In genomic region chrX:129755779-129756650, GRCh38 we compare ENCODE assay signal across 10 cellular contexts. TPM values are rescaled to one million over a fixed set of nuclear protein-coding genes. Genes with fewer than 3 reads are reported as not detected.
A peak's percentile ranks its signal among the peaks of the same experiment; 100 is the strongest.
DNase-seq lines count a peak whose midpoint lies in the region; ATAC-seq, FAIRE-seq and TF ChIP-seq lines count a peak whose summit lies in the region.
"Had no signal": no experiment of that assay in that cellular context is flagged by ENCODE, and none has a peak within 500 bp of the region (broad histone marks: within the 10 kb centered on the region; RNA-seq: fewer than 3 reads in every experiment).

No MANE protein-coding gene starts in this region.

- no peak overlapping the region for H3K9ac ChIP-seq in HepG2 (ENCODE audit: insufficient read depth, low read depth, low read length)

- peak overlapping the region; percentile 85 to 87 for H3K27ac Mint-ChIP-seq in T-cell

- no peaks in the 10 kb centered on the region for H3K4me1 ChIP-seq in HepG2 (ENCODE audit: insufficient read depth, low read length)
- no peaks in the 10 kb centered on the region for H3K4me1 ChIP-seq in esophagus muscularis mucosa
- peaks cover 2% of the 10 kb centered on the region for H3K4me1 ChIP-seq in right cardiac atrium (ENCODE audit: control insufficient read depth, insufficient read depth, low read length)
- H3K4me1 ChIP-seq in gastroesophageal sphincter: no peaks in the 10 kb centered on the region

- H3K9me3 ChIP-seq in HepG2 (ENCODE audit: low read length) (no peaks in the 10 kb centered on the region), esophagus muscularis mucosa (no peaks in the 10 kb centered on the region), right cardiac atrium (ENCODE audit: control insufficient read depth, low read length) (no peaks in the 10 kb centered on the region), gastroesophageal sphincter (no peaks in the 10 kb centered on the region)

- TF ChIP-seq RAD21 in HepG2 (CRISPR knock-in tag; IDR thresholded peaks at IDR 0.05): 0 out of 2 replicates have a peak, but pooled peaks have one; percentile 12

- 85% methylated on average over 6 of the region's 18 CpGs for WGBS in HepG2 (ENCODE audit: low lambda C conversion rate)
- WGBS in esophagus muscularis mucosa: 76% methylated on average over 13 of the region's 18 CpGs
- 67% methylated on average over 18 of the region's 18 CpGs for WGBS in right cardiac atrium
- WGBS in gastroesophageal sphincter (ENCODE audit: low coverage in 1 of 2), 2 donors: 86% methylated on average over 5 of the region's 18 CpGs; no CpG with 5 or more reads in 1 of the 2 donors

- peaks cover 59 to 78% (median 62%) of the 10 kb centered on the region in 3 donors for H3K4me1 Mint-ChIP-seq in T-cell

- POLR2A ChIA-PET in T-cell (lab: Charles Lee): interaction anchor here in 1 of 2 donors (2.0 kb wide), 1 partner anchor 26 kb away, joined by 5 read pairs; no protein-coding TSS in a partner anchor
- POLR2A ChIA-PET in HepG2 (lab: Yijun Ruan, JAX): no interaction called here

- H4K20me1 ChIP-seq in HepG2 (ENCODE audit: insufficient read depth, low read length): no peaks in the 10 kb centered on the region

- H3K36me3 ChIP-seq in HepG2 (replicated peaks in 1 of 2; ENCODE audit: control insufficient read depth in 1 of 2, insufficient read depth in 2 of 2, low read length in 2 of 2): no peaks in the 10 kb centered on the region
- H3K36me3 ChIP-seq in esophagus muscularis mucosa: no peaks in the 10 kb centered on the region
- H3K36me3 ChIP-seq in gastroesophageal sphincter: no peaks in the 10 kb centered on the region

- TF ChIP-seq POLR2A in HepG2 (IDR thresholded peaks at IDR 0.05; ENCODE audit: insufficient read depth in 1 of 2, low read depth in 2 of 2, low read length in 2 of 2): no peak
- TF ChIP-seq POLR2A in esophagus muscularis mucosa (IDR thresholded peaks at IDR 0.05; ENCODE audit: low read depth): no peak
- no peak for TF ChIP-seq POLR2A in gastroesophageal sphincter (IDR thresholded peaks at IDR 0.05)

- H3K4me3 Mint-ChIP-seq in T-cell: peak overlapping the region; percentile 49 to 76 (median 60)

- no peak for FAIRE-seq in HepG2 (lab: Jason Lieb, UNC)

- TF ChIP-seq EP300 in HepG2 (IDR thresholded peaks at IDR 0.05; ENCODE audit: low read depth in 2 of 2, low read length in 2 of 2) (no peak), HepG2 (CRISPR knock-in tag; IDR thresholded peaks at IDR 0.05; ENCODE audit: borderline replicate concordance) (no peak), esophagus muscularis mucosa (IDR thresholded peaks at IDR 0.05) (no peak), gastroesophageal sphincter (IDR thresholded peaks at IDR 0.05) (no peak)

- H3K27ac ChIP-seq in HepG2 (ENCODE audit: extremely low read length, insufficient read depth, low read length) (no peak overlapping the region), esophagus muscularis mucosa (replicated peaks in 1 of 4) (no peak overlapping the region), right cardiac atrium (ENCODE audit: low read length) (no peak overlapping the region), gastroesophageal sphincter (no peak overlapping the region)

- BruUV-seq in HepG2 (replicated peaks; lab: Mats Ljungman, UMichigan): no TSS peak

- in situ Hi-C loops in HepG2 (cut with HindIII; ENCODE audit: extremely low pct_ligation_motif_present, low pct_unique_long_range_greater_than_20kb): no loop called here

- H3K27me3 Mint-ChIP-seq in T-cell: no peaks in the 10 kb centered on the region

- H3K79me2 ChIP-seq in HepG2 (ENCODE audit: insufficient read depth, low read length): no peaks in the 10 kb centered on the region

- DNase-seq in GM12865 (ENCODE audit: low read depth) (peak; percentile 55), T-cell (peak in 8 of 34 experiments; percentile 9 to 51 (median 16)), HepG2 (ENCODE audit: low spot score) (no peak), esophagus muscularis mucosa (ENCODE audit: extremely low spot score) (no peak), right cardiac atrium (no peak)
- DNase-seq: MV-4-11 had no signal

- H3K9me3 Mint-ChIP-seq in T-cell: no peaks in the 10 kb centered on the region

- H2AFZ ChIP-seq in HepG2 (ENCODE audit: low read length): no peak overlapping the region

- no peak overlapping the region for H3K4me2 ChIP-seq in HepG2 (ENCODE audit: low read depth, low read length)

- ATAC-seq in GM19438 (IDR thresholded peaks at IDR 0.05; ENCODE audit: low read depth, unreplicated experiment) (peak; percentile 45), T-cell (replicated peaks in 1 of 4) (peak; percentile 44 to 76 (median 70)), HepG2 (peak; percentile 66), right cardiac atrium (no peak), gastroesophageal sphincter (no peak)

- CTCF ChIA-PET in T-cell (lab: Charles Lee): interaction anchor here (0.5 to 2.1 kb wide), 7 partner anchors 16 to 1503 kb away, joined by 3 to 8 read pairs (median 3); no protein-coding TSS in a partner anchor
- CTCF ChIA-PET in HepG2 (lab: Yijun Ruan, JAX; ENCODE audit: low intra/inter-chr PET ratio, low total read pairs): no interaction called here

- H3K27me3 ChIP-seq in HepG2 (ENCODE audit: control insufficient read depth in 1 of 2, insufficient read depth in 2 of 2, low read length in 2 of 2) (no peaks in the 10 kb centered on the region), esophagus muscularis mucosa (no peaks in the 10 kb centered on the region), right cardiac atrium (ENCODE audit: control insufficient read depth, insufficient read depth) (no peaks in the 10 kb centered on the region), gastroesophageal sphincter (no peaks in the 10 kb centered on the region)

- intact Hi-C loops in HepG2 (cut with micrococcal nuclease; ENCODE audit: unreplicated experiment) (no loop called here), esophagus muscularis mucosa (cut with DNase I) (no loop called here), right cardiac atrium (cut with DNase I) (no loop called here)

- H3K4me3 ChIP-seq in GM12865 (ENCODE audit: low read depth, low read length) (no peak overlapping the region), HepG2 (replicated peaks in 1 of 3; ENCODE audit: insufficient read depth in 1 of 3, low read depth in 2 of 3, low read length in 3 of 3) (no peak overlapping the region), esophagus muscularis mucosa (no peak overlapping the region), right cardiac atrium (ENCODE audit: low read length) (no peak overlapping the region), gastroesophageal sphincter (no peak overlapping the region)

- no peaks in the 10 kb centered on the region for H3K36me3 Mint-ChIP-seq in T-cell

- TF ChIP-seq CTCF in GM12865 (IDR thresholded peaks at IDR 0.05; ENCODE audit: insufficient read depth, low read depth, low read length, missing control alignments) (peak; percentile 36), HepG2 (CRISPR knock-in tag; IDR thresholded peaks at IDR 0.05) (peak; percentile 59), esophagus muscularis mucosa (IDR thresholded peaks at IDR 0.05) (no peak), gastroesophageal sphincter (IDR thresholded peaks at IDR 0.05) (no peak)

RNA-seq across cellular contexts. Expression of gene XPNPEP2, which starts 17.2 kb away (rescaled TPM):
- total RNA-seq in T-cell (under 1 TPM in 4 of 5 donors, not detected in 1; 0.20 to 0.84 (median 0.37) TPM), HepG2 (2016; rRNA removed; fragmentation: Illumina TruSeq; extraction: Trizol) (0.49 and 1.1 TPM in 2 replicates), esophagus muscularis mucosa (10 to 100 TPM in 1 of 4 donors, 1 to 10 TPM in 3; 3.3 to 14.4 (median 5.0) TPM), right cardiac atrium (1 to 10 TPM; 2.4 to 4.1 (median 3.2) TPM), gastroesophageal sphincter (10 to 100 TPM in 1 of 4 donors, 1 to 10 TPM in 2, under 1 TPM in 1; 0.93 to 11.2 (median 6.5) TPM)
- not detected in 2 replicates for total RNA-seq in HepG2 (2016; cell fraction: cytosol; rRNA removed; fragmentation: Illumina TruSeq; extraction: Trizol; ENCODE audit: low read depth)
- total RNA-seq in HepG2 (2016; cell fraction: insoluble cytoplasmic fraction; rRNA removed; fragmentation: Illumina TruSeq; extraction: Trizol): 0.34 and 1.1 TPM in 2 replicates
- 0.15 and 0.17 TPM in 2 replicates for total RNA-seq in HepG2 (2016; cell fraction: membrane; rRNA removed; fragmentation: Illumina TruSeq; extraction: Trizol)
- total RNA-seq in HepG2 (2016; cell fraction: nucleus; rRNA removed; fragmentation: Illumina TruSeq; extraction: Trizol): 0.68 and 1.3 TPM in 2 replicates
- polyA plus RNA-seq in HepG2 (2011; rRNA removed) (1.8 and 3.8 TPM in 2 replicates), right cardiac atrium (1.3 TPM)
- 1.5 and 1.7 TPM in 2 replicates for polyA plus RNA-seq in HepG2 (2011; cell fraction: cytosol; rRNA removed)
- 3.5 and 4.1 TPM in 2 replicates for polyA plus RNA-seq in HepG2 (2011; cell fraction: nucleus; rRNA removed)
- polyA plus RNA-seq in HepG2 (2012): 3.9 and 5.5 TPM in 2 replicates
- 0.06 and 0.21 TPM in 2 replicates for polyA plus RNA-seq in HepG2 (2016; cell fraction: cytosol; fragmentation: Illumina TruSeq; extraction: Trizol; ENCODE audit: low read depth)
- 0.59 and 0.69 TPM in 2 replicates for polyA plus RNA-seq in HepG2 (2016; cell fraction: insoluble cytoplasmic fraction; fragmentation: Illumina TruSeq; extraction: Trizol; ENCODE audit: low read depth)
- polyA plus RNA-seq in HepG2 (2016; cell fraction: membrane; fragmentation: Illumina TruSeq; extraction: Trizol; ENCODE audit: low read depth): 0.15 and 0.25 TPM in 2 replicates
- 2.0 and 2.7 TPM in 2 replicates for polyA plus RNA-seq in HepG2 (2016; cell fraction: nucleus; fragmentation: Illumina TruSeq; extraction: Trizol; ENCODE audit: insufficient read depth, low read depth)
- polyA minus RNA-seq in HepG2 (2011; rRNA and poly(A)+ RNA removed; ENCODE audit: low replicate concordance): 2.4 TPM in 1 of 2 replicates, not detected in the other
- polyA minus RNA-seq in HepG2 (2011; cell fraction: cytosol; rRNA and poly(A)+ RNA removed): 0.53 and 1.3 TPM in 2 replicates
- polyA minus RNA-seq in HepG2 (2011; cell fraction: nucleus; rRNA and poly(A)+ RNA removed): 2.1 and 2.9 TPM in 2 replicates
- total RNA-seq: fibroblast of villous mesenchyme, myocyte had no signal

RNA-seq across cellular contexts. Expression of gene SASH3, which starts 23.7 kb away (rescaled TPM):
- total RNA-seq in T-cell (100 to 1,000 TPM; 102 to 163 (median 142) TPM), HepG2 (2016; rRNA removed; fragmentation: Illumina TruSeq; extraction: Trizol) (not detected in 2 replicates), esophagus muscularis mucosa (10 to 100 TPM in 1 of 4 donors, 1 to 10 TPM in 3; 3.9 to 10.4 (median 6.3) TPM), right cardiac atrium (1 to 10 TPM; 2.1 to 6.0 (median 4.5) TPM), gastroesophageal sphincter (1 to 10 TPM; 1.9 to 8.2 (median 5.3) TPM)
- total RNA-seq in HepG2 (2016; cell fraction: cytosol; rRNA removed; fragmentation: Illumina TruSeq; extraction: Trizol; ENCODE audit: low read depth): not detected in 2 replicates
- total RNA-seq in HepG2 (2016; cell fraction: insoluble cytoplasmic fraction; rRNA removed; fragmentation: Illumina TruSeq; extraction: Trizol): not detected in 2 replicates
- total RNA-seq in HepG2 (2016; cell fraction: membrane; rRNA removed; fragmentation: Illumina TruSeq; extraction: Trizol): not detected in 2 replicates
- not detected in 2 replicates for total RNA-seq in HepG2 (2016; cell fraction: nucleus; rRNA removed; fragmentation: Illumina TruSeq; extraction: Trizol)
- polyA plus RNA-seq in HepG2 (2011; rRNA removed) (0.08 and 0.09 TPM in 2 replicates), right cardiac atrium (0.93 TPM)
- polyA plus RNA-seq in HepG2 (2011; cell fraction: cytosol; rRNA removed): 0.11 and 0.12 TPM in 2 replicates
- polyA plus RNA-seq in HepG2 (2011; cell fraction: nucleus; rRNA removed): 0.03 and 0.10 TPM in 2 replicates
- 0.11 TPM in 1 of 2 replicates, not detected in the other for polyA plus RNA-seq in HepG2 (2012)
- not detected in 2 replicates for polyA plus RNA-seq in HepG2 (2016; cell fraction: cytosol; fragmentation: Illumina TruSeq; extraction: Trizol; ENCODE audit: low read depth)
- not detected in 2 replicates for polyA plus RNA-seq in HepG2 (2016; cell fraction: insoluble cytoplasmic fraction; fragmentation: Illumina TruSeq; extraction: Trizol; ENCODE audit: low read depth)
- not detected in 2 replicates for polyA plus RNA-seq in HepG2 (2016; cell fraction: membrane; fragmentation: Illumina TruSeq; extraction: Trizol; ENCODE audit: low read depth)
- polyA plus RNA-seq in HepG2 (2016; cell fraction: nucleus; fragmentation: Illumina TruSeq; extraction: Trizol; ENCODE audit: insufficient read depth, low read depth): not detected in 2 replicates
- polyA minus RNA-seq in HepG2 (2011; rRNA and poly(A)+ RNA removed; ENCODE audit: low replicate concordance): 0.07 TPM in 1 of 2 replicates, not detected in the other
- not detected in 2 replicates for polyA minus RNA-seq in HepG2 (2011; cell fraction: cytosol; rRNA and poly(A)+ RNA removed)
- not detected in 2 replicates for polyA minus RNA-seq in HepG2 (2011; cell fraction: nucleus; rRNA and poly(A)+ RNA removed)
- total RNA-seq: fibroblast of villous mesenchyme, myocyte had no signal

Comparison
In these comparisons a context has a peak if more than half of its experiments do, and no peak if none do; other contexts are left out.
1. CTCF ChIP-seq: peak in GM12865 (single experiment) and HepG2 (single experiment); none in esophagus muscularis mucosa (0 of 3) and gastroesophageal sphincter (0 of 4).
2. ATAC-seq: peak in GM19438 (single experiment), T-cell (4 of 4) and HepG2 (single experiment); none in right cardiac atrium (0 of 2) and gastroesophageal sphincter (single experiment).
3. RNA of gene SASH3, which starts 23.7 kb away (total RNA-seq): 102 to 163 TPM in T-cell; 3.9 to 10.4 TPM in esophagus muscularis mucosa, 1.9 to 8.2 TPM in gastroesophageal sphincter, 2.1 to 6.0 TPM in right cardiac atrium and not detected in HepG2; every median in the first group is over 4 times any median in the second.